In the genomic region with DNA sequence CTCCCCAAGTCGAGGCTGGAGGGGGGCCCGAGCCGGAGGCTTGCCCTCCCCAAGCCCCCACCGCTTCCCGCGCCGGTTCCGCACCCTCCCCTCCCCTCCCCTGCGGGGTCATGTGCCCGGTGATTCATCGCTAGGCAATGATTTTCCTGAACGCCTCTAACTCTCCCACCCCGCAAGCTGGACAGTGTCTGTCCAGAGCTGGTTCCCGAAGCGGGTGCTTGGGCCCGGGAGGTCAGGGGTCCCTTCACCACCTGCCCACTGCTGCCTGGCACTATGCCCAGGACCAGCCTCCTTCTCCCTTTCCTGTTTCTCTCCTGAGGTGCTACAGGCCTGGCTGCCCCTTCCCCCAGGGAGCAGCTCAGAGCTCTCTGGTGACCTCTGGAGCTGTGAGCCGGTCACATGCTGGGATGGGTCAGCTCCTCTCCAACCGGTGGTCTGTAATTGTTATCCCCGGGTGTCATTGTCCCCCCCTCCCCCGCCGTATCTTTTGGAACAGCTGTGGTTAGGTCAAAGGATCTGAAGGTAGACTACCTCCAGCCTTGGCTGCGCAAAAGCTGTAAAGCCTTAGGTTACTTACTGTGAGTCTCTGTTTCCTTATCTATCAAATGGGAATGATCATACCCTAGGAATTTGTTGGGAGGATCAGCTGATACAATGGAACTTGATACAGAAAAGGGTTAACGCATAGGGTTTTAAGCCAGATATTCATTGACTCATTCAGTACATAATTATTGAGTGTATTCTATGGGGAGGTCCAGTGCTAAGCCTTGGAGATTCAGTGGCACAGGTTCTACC, we compare ENCODE assay signal across 8 cellular contexts. TPM values are rescaled to one million over a fixed set of nuclear protein-coding genes. Genes with fewer than 3 reads are reported as not detected.
DNase-seq lines count a peak whose midpoint lies in the region; ATAC-seq and TF ChIP-seq lines count a peak whose summit lies in the region.

No MANE protein-coding gene starts in this region.

- H3K36me3 Mint-ChIP-seq in IgD-negative memory B cell: peaks cover 3% of the 10 kb centered on the region
- H3K36me3 Mint-ChIP-seq in MCF 10A (ENCODE audit: insufficient read depth, unreplicated experiment): no peaks in the 10 kb centered on the region

- H3K9me3 ChIP-seq in iPS DF 6.9 (ENCODE audit: control insufficient read depth, insufficient read depth, low read length): no peaks in the 10 kb centered on the region

- WGBS in iPS DF 6.9 (ENCODE audit: insufficient coverage, insufficient read length): no CpG with 5 or more reads among the region's 23 CpGs

- H3K4me3 Mint-ChIP-seq in IgD-negative memory B cell (peak overlapping the region; percentile 83 to 93 (median 84)), MCF 10A (ENCODE audit: unreplicated experiment) (peak overlapping the region; percentile 92)

- no peaks in the 10 kb centered on the region for H3K4me1 ChIP-seq in iPS DF 6.9 (ENCODE audit: control insufficient read depth, insufficient read depth, low read length)
- peaks cover 4% of the 10 kb centered on the region for H3K4me1 ChIP-seq in rectal smooth muscle tissue (ENCODE audit: control insufficient read depth, insufficient read depth, low read length)

- H3K4me3 ChIP-seq in iPS DF 6.9 (ENCODE audit: low read length) (peak overlapping the region; percentile 87), rectal smooth muscle tissue (ENCODE audit: low read length) (peak overlapping the region; percentile 84)

- H3K36me3 ChIP-seq in iPS DF 6.9 (ENCODE audit: control insufficient read depth, insufficient read depth, low read length) (no peaks in the 10 kb centered on the region; the same call in 1 of the 2 replicates), rectal smooth muscle tissue (ENCODE audit: control insufficient read depth, insufficient read depth, low read length) (no peaks in the 10 kb centered on the region)

- TF ChIP-seq CTCF in MCF 10A (IDR thresholded peaks at IDR 0.05; ENCODE audit: unreplicated experiment): no peak

- no peaks in the 10 kb centered on the region for H3K27me3 ChIP-seq in iPS DF 6.9 (ENCODE audit: control insufficient read depth, insufficient read depth, low read length)
- no peaks in the 10 kb centered on the region for H3K27me3 ChIP-seq in rectal smooth muscle tissue (ENCODE audit: control insufficient read depth, insufficient read depth, low read length)

- H3K4me1 Mint-ChIP-seq in IgD-negative memory B cell: peaks cover 12 to 15% (median 13%) of the 10 kb centered on the region in 3 donors
- peaks cover 13% of the 10 kb centered on the region for H3K4me1 Mint-ChIP-seq in MCF 10A (ENCODE audit: insufficient read depth, unreplicated experiment)

- POLR2A ChIA-PET in MCF 10A (lab: Yijun Ruan, JAX): interaction anchor here (0.6 to 5.4 kb wide), 17 partner anchors 10 to 199 kb away, joined by 3 to 67 read pairs (median 4); partner anchors contain the start of genes MRPL16, OSBP and PATL1

- no peak for ATAC-seq in GM21526 (IDR thresholded peaks at IDR 0.05; ENCODE audit: low FRiP score, unreplicated experiment)

- CTCF ChIA-PET in MCF 10A (lab: Yijun Ruan, JAX): interaction anchor here (0.6 to 7.6 kb wide), 14 partner anchors 11 to 357 kb away, joined by 3 to 160 read pairs (median 9); partner anchors contain the start of genes MRPL16 and PATL1

- H3K27ac ChIP-seq in iPS DF 6.9 (ENCODE audit: low read length) (no peak overlapping the region), rectal smooth muscle tissue (ENCODE audit: low read depth, low read length) (peak overlapping the region; percentile 75)

- H3K27ac Mint-ChIP-seq in IgD-negative memory B cell (peak overlapping the region in 1 of 3 donors; percentile 4), MCF 10A (ENCODE audit: low read depth, unreplicated experiment) (peak overlapping the region; percentile 51)

- H3K9me3 Mint-ChIP-seq in IgD-negative memory B cell (no peaks in the 10 kb centered on the region), MCF 10A (ENCODE audit: unreplicated experiment) (no peaks in the 10 kb centered on the region)

- BruUV-seq in MCF 10A (replicated peaks; lab: Mats Ljungman, UMichigan): no TSS peak

- DNase-seq in NCI-H524 (lab: John Stamatoyannopoulos, UW) (peak; percentile 8 to 41), NCI-H524 treated with DMSO at 0.1 percent for 48 hours (lab: John Stamatoyannopoulos, UW) (no peak), T-helper 9 cell (peak; percentile 57), MCF 10A (ENCODE audit: unreplicated experiment) (peak; percentile 76), iPS DF 6.9 (ENCODE audit: low read depth, low spot score) (peak; percentile 4)

- intact Hi-C loops in MCF 10A (cut with micrococcal nuclease): loop anchor here (1.0 to 10.0 kb wide), 6 partner anchors 20 to 409 kb away; partner anchors contain the start of genes MRPL16 and PATL1

- H3K27me3 Mint-ChIP-seq in IgD-negative memory B cell (peaks cover 3% of the 10 kb centered on the region), MCF 10A (ENCODE audit: insufficient read depth, unreplicated experiment) (no peaks in the 10 kb centered on the region)

- H3K9ac ChIP-seq in rectal smooth muscle tissue (ENCODE audit: low read length): no peak overlapping the region

RNA-seq across cellular contexts. Expression of gene STX3, which starts 0.7 kb away (rescaled TPM):
- 4.9 TPM for polyA plus RNA-seq in IgD-negative memory B cell
- total RNA-seq in MCF 10A (2022): 12.1 and 22.1 TPM in 2 replicates

RNA-seq across cellular contexts. Expression of gene OR10V1, which starts 42.3 kb away (rescaled TPM):
- not detected for polyA plus RNA-seq in IgD-negative memory B cell
- total RNA-seq in MCF 10A (2022): not detected in 2 replicates

RNA-seq across cellular contexts. Expression of gene MRPL16, which starts 54.7 kb away (rescaled TPM):
- 82.6 TPM for polyA plus RNA-seq in IgD-negative memory B cell
- total RNA-seq in MCF 10A (2022): 31.8 and 39.8 TPM in 2 replicates
